In genomic region chr14:103846008-103846568, GRCh38 we compare ENCODE assay signal across 8 cellular contexts. TPM values are rescaled to one million over a fixed set of nuclear protein-coding genes. Genes with fewer than 3 reads are reported as not detected.
A peak's percentile ranks its signal among the peaks of the same experiment; 100 is the strongest.
DNase-seq lines count a peak whose midpoint lies in the region; ATAC-seq and TF ChIP-seq lines count a peak whose summit lies in the region.

No MANE protein-coding gene starts in this region.

- DNase-seq in fibroblast of the aortic adventitia (ENCODE audit: low read depth), result no peak
- DNase-seq in sigmoid colon, result no peak
- DNase-seq in sciatic nerve (ENCODE audit: low spot score), result no peak
- DNase-seq in SW480 (ENCODE audit: low spot score), result no peak
- DNase-seq in NCI-H128 (lab: John Stamatoyannopoulos, UW; ENCODE audit: unreplicated experiment), result no peak
- DNase-seq in HUDEP-2 (lab: John Stamatoyannopoulos, UW; ENCODE audit: unreplicated experiment in 76 of 76), result no peak

- intact Hi-C loops in sigmoid colon (cut with DNase I), result no loop called here
- intact Hi-C loops in sciatic nerve (cut with DNase I), result no loop called here

- H3K4me3 ChIP-seq in GM08714 (ENCODE audit: low read length), result peak overlapping the region; percentile 71
- H3K4me3 ChIP-seq in SU-DHL-6 (ENCODE audit: insufficient read depth, low read length, poor library complexity, severe bottlenecking), result peak overlapping the region; percentile 60
- peak overlapping the region; percentile 79 for H3K4me3 ChIP-seq in fibroblast of the aortic adventitia (ENCODE audit: low read depth, low read length)
- H3K4me3 ChIP-seq in sigmoid colon, result peak overlapping the region; percentile 53 to 93 (median 74)

- H2AFZ ChIP-seq in SU-DHL-6 (ENCODE audit: low read depth, low read length, severe bottlenecking), result no peak overlapping the region

- 0 out of 2 replicates have a peak, but pooled peaks cover 10% of the 10 kb centered on the region for H3F3A ChIP-seq in SU-DHL-6 (ENCODE audit: insufficient read depth)

- ATAC-seq in sciatic nerve, result no peak

- peak overlapping the region; percentile 49 for H3K9ac ChIP-seq in SU-DHL-6 (ENCODE audit: low read length)

- no peaks in the 10 kb centered on the region for H3K9me2 ChIP-seq in SU-DHL-6 (replicated peaks; ENCODE audit: insufficient read depth, low read length)

- WGBS in sigmoid colon, 2 donors, result 29 to 48% methylated on average over 9 of the region's 9 CpGs

- H3K27me3 ChIP-seq in SU-DHL-6 (ENCODE audit: low read length) (no peaks in the 10 kb centered on the region), sigmoid colon (no peaks in the 10 kb centered on the region)

- H4K20me1 ChIP-seq in SU-DHL-6 (ENCODE audit: low read depth, low read length), result no peaks in the 10 kb centered on the region

- H3K79me2 ChIP-seq in SU-DHL-6 (ENCODE audit: insufficient read depth, low read length), result no peaks in the 10 kb centered on the region

- H3K9me3 ChIP-seq in SU-DHL-6 (ENCODE audit: insufficient read depth, low read length), result no peaks in the 10 kb centered on the region
- H3K9me3 ChIP-seq in sigmoid colon, result no peaks in the 10 kb centered on the region

- H3K4me2 ChIP-seq in SU-DHL-6 (ENCODE audit: low read depth, low read length, poor library complexity, severe bottlenecking), result peak overlapping the region; percentile 64

- H3K27ac ChIP-seq in SU-DHL-6 (ENCODE audit: low read depth, low read length), result no peak overlapping the region
- H3K27ac ChIP-seq in sigmoid colon, result peak overlapping the region in 2 of 4 donors; percentile 71 to 73

- H3K36me3 ChIP-seq in SU-DHL-6 (ENCODE audit: low read length) (no peaks in the 10 kb centered on the region), sigmoid colon (no peaks in the 10 kb centered on the region)

- TF ChIP-seq CTCF in SU-DHL-6 (IDR thresholded peaks at IDR 0.05; ENCODE audit: insufficient read depth, low read length, poor library complexity, severe bottlenecking) (no peak), fibroblast of the aortic adventitia (IDR thresholded peaks at IDR 0.05; ENCODE audit: insufficient read depth, low read length) (no peak), sigmoid colon (IDR thresholded peaks at IDR 0.05) (no peak)

- no peak for TF ChIP-seq POLR2A in sigmoid colon (IDR thresholded peaks at IDR 0.05)

- TF ChIP-seq EP300 in sigmoid colon (IDR thresholded peaks at IDR 0.05), result no peak

- H3K4me1 ChIP-seq in sigmoid colon, result peaks cover 0 to 21% (median 15%) of the 10 kb centered on the region in 4 donors

RNA-seq across cellular contexts. Expression of gene PPP1R13B, which starts 1.3 kb away (rescaled TPM):
- 1.2 and 4.2 TPM in 2 replicates for total RNA-seq in fibroblast of the aortic adventitia (ENCODE audit: low replicate concordance)
- total RNA-seq in sigmoid colon, result 10 to 100 TPM in 2 of 4 donors, 1 to 10 TPM in 2; 8.6 to 10.5 (median 10.1) TPM
- polyA plus RNA-seq in sigmoid colon, result 10 to 100 TPM in 1 of 3 donors, 1 to 10 TPM in 2; 9.6 to 26.9 (median 9.9) TPM
- 38.6 TPM for total RNA-seq in sciatic nerve
